21 cellular contexts compared by ENCODE assay signal in the genomic region with DNA sequence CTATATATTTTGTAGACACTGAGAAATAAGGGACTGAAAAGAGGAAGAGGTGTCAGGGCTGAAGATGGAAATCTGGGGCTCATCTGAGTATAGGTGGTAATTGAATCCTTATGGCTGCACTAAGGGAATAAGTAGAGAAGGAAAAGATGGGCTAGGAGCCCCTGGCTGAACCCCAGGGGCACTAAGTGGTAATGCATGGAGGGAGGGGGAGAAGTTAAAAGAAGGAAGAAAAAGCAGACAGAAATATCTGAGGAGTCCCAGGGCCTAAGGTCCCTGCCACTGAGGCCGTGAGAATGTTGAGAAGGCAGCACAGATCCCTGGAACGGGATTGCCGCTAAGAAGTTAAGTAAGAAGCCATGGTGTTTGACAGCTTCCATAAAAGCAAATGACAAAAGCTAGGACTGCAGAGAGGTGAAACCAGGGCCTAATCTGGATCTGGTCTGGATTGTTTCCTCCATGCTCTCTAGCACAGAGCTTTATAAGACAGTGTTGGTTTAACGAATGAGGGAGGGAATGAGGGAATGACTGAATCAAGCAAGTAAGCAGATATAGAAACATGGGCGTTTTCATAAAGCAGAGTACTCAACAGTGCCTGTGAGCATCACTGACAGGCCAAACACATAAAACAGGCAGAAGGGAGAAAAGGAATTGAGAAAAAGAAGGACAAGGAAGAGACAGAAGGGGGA.
DNase-seq lines count a peak whose midpoint lies in the region; ATAC-seq and TF ChIP-seq lines count a peak whose summit lies in the region.
"Had no signal": no experiment of that assay in that cellular context is flagged by ENCODE, and none has a peak within 500 bp of the region (broad histone marks: within the 10 kb centered on the region; RNA-seq: fewer than 3 reads in every experiment).

No MANE protein-coding gene starts in this region.

- CTCF ChIA-PET in IMR-90 (lab: Yijun Ruan, JAX), result no interaction called here

- intact Hi-C loops in IMR-90 (cut with micrococcal nuclease), result no loop called here

- H3K18ac ChIP-seq in IMR-90 (ENCODE audit: low read depth, low read length) (peak overlapping the region; percentile 25; the same call in 1 of the 2 replicates), trophoblast cell (ENCODE audit: low read length) (no peak overlapping the region)

- H2BK5ac ChIP-seq in IMR-90 (ENCODE audit: low read depth, low read length, poor library complexity, severe bottlenecking), result peak overlapping the region; percentile 36
- H2BK5ac ChIP-seq in trophoblast cell (ENCODE audit: low read depth, low read length, poor library complexity), result no peak overlapping the region

- H3K27ac ChIP-seq in IMR-90 (ENCODE audit: insufficient read depth, low read length) (0 out of 2 replicates have a peak overlapping the region, but pooled peaks have one; percentile 9), brain microvascular endothelial cell (peak overlapping the region; percentile 8), trophoblast cell (ENCODE audit: low read depth, low read length) (peak overlapping the region; percentile 26)
- H3K27ac ChIP-seq: heart right ventricle, left ventricle myocardium inferior, suprapubic skin, uterus had no signal

- TF ChIP-seq CTCF in IMR-90 (conservative IDR thresholded peaks at IDR 0.05; ENCODE audit: low read depth, low read length) (no peak), brain microvascular endothelial cell (IDR thresholded peaks at IDR 0.05; ENCODE audit: low read depth, low read length, missing control alignments) (peak; percentile 19)

- H2AFZ ChIP-seq in IMR-90 (replicated peaks; ENCODE audit: low read length, poor library complexity) (no peak overlapping the region), trophoblast cell (ENCODE audit: insufficient read depth, low read length, poor library complexity) (no peak overlapping the region)
- H2AFZ ChIP-seq: PC-9 had no signal

- H3K14ac ChIP-seq in IMR-90 (replicated peaks; ENCODE audit: low read depth, low read length), result peak overlapping the region; percentile 10; the same call in 1 of the 2 replicates
- no peak overlapping the region for H3K14ac ChIP-seq in trophoblast cell (ENCODE audit: low read length)

- H3K4me1 ChIP-seq in IMR-90 (ENCODE audit: control insufficient read depth, insufficient read depth, low read length) (peaks cover 10% of the 10 kb centered on the region), trophoblast cell (ENCODE audit: control insufficient read depth in 1 of 2, insufficient read depth in 2 of 2, low read length in 2 of 2) (peaks cover 3 to 12% of the 10 kb centered on the region in 2 experiments)
- H3K4me1 ChIP-seq: left ventricle myocardium inferior, suprapubic skin, uterus had no signal

- H2BK12ac ChIP-seq in trophoblast cell (ENCODE audit: low read length), result no peak overlapping the region

- peak; percentile 17 for ATAC-seq in GM18511 (IDR thresholded peaks at IDR 0.05; ENCODE audit: unreplicated experiment)
- ATAC-seq in IMR-90 (ENCODE audit: low read depth), result peak; percentile 15; the same call in 1 of the 2 replicates
- no peak for ATAC-seq in GM19324 (IDR thresholded peaks at IDR 0.05; ENCODE audit: low FRiP score, unreplicated experiment)
- no peak for ATAC-seq in HG03175 (IDR thresholded peaks at IDR 0.05; ENCODE audit: unreplicated experiment)
- ATAC-seq: heart right ventricle, K562 had no signal

- H3K23ac ChIP-seq in IMR-90 (ENCODE audit: low read depth, low read length) (no peak overlapping the region), trophoblast cell (ENCODE audit: low read length) (no peak overlapping the region)

- H3K36me3 ChIP-seq in IMR-90 (ENCODE audit: control insufficient read depth, insufficient read depth, low read length) (peaks cover 6% of the 10 kb centered on the region), brain microvascular endothelial cell (replicated peaks) (peaks cover 27% of the 10 kb centered on the region), trophoblast cell (ENCODE audit: control insufficient read depth in 1 of 2, insufficient read depth in 2 of 2, low read length in 2 of 2) (peaks cover 7 to 10% of the 10 kb centered on the region in 2 experiments)
- H3K36me3 ChIP-seq: heart right ventricle, left ventricle myocardium inferior, suprapubic skin, uterus had no signal

- peaks cover 65% of the 10 kb centered on the region; the same call in 1 of the 2 replicates for H4K20me1 ChIP-seq in IMR-90 (ENCODE audit: insufficient read depth, low read length)

- no peak overlapping the region for H2BK120ac ChIP-seq in IMR-90 (ENCODE audit: low read depth, low read length)
- H2BK120ac ChIP-seq in trophoblast cell (ENCODE audit: insufficient read depth, low read length, poor library complexity), result no peak overlapping the region

- dilution Hi-C loops in IMR-90 (cut with HindIII; ENCODE audit: low sequenced_read_pairs, unreplicated experiment), result no loop called here

- H3K4me2 ChIP-seq in IMR-90 (ENCODE audit: low read depth, low read length) (peak overlapping the region; percentile 26; the same call in 1 of the 2 replicates), trophoblast cell (ENCODE audit: low read length) (no peak overlapping the region)
- H3K4me2 ChIP-seq: PC-9 had no signal

- H2AK5ac ChIP-seq in IMR-90 (ENCODE audit: low read depth, low read length), result no peak overlapping the region
- H2AK5ac ChIP-seq in trophoblast cell (ENCODE audit: low read length), result no peak overlapping the region

- no TSS peak for BruUV-seq in IMR-90 (replicated peaks; lab: Mats Ljungman, UMichigan)

- TF ChIP-seq RAD21 in IMR-90 (IDR thresholded peaks at IDR 0.05; ENCODE audit: low read length), result no peak

- no peak overlapping the region for H4K12ac ChIP-seq in trophoblast cell (ENCODE audit: low read depth, low read length)

- no peak overlapping the region for H2BK20ac ChIP-seq in IMR-90 (ENCODE audit: low read depth, low read length)

- H4K91ac ChIP-seq in IMR-90 (ENCODE audit: insufficient read depth, low read depth, low read length) (no peak overlapping the region), trophoblast cell (ENCODE audit: low read depth, low read length) (no peak overlapping the region)

- DNase-seq in IMR-90, result no peak
- no peak for DNase-seq in brain microvascular endothelial cell
- DNase-seq in trophoblast cell, result no peak
- DNase-seq in NCI-H446 treated with DMSO at 0.1 percent for 48 hours (lab: John Stamatoyannopoulos, UW), result no peak
- DNase-seq: activated CD4-positive, alpha-beta T cell treated with anti-CD3 and anti-CD28 coated beads for 4 hours; aorta; caudate nucleus; dermis blood vessel endothelial cell; heart right ventricle; left ventricle myocardium inferior; NCI-H187; NCI-H774; nephron progenitor cell; PC-9; posterior cingulate gyrus; uterus had no signal

- POLR2A ChIA-PET in IMR-90 (lab: Charles Lee; ENCODE audit: unreplicated experiment), result no interaction called here

- H3K4me3 ChIP-seq in IMR-90 (ENCODE audit: insufficient read depth, low read depth, low read length) (no peak overlapping the region), brain microvascular endothelial cell (ENCODE audit: low read depth, low read length) (no peak overlapping the region), trophoblast cell (ENCODE audit: low read depth, low read length) (no peak overlapping the region)
- H3K4me3 ChIP-seq: heart right ventricle, K562, left ventricle myocardium inferior, PC-9, suprapubic skin, uterus had no signal

- peaks cover 44 to 77% of the 10 kb centered on the region in 2 experiments for H3K79me1 ChIP-seq in IMR-90 (ENCODE audit: low read depth in 1 of 2, low read length in 2 of 2)
- H3K79me1 ChIP-seq in trophoblast cell (ENCODE audit: low read length), result peaks cover 4% of the 10 kb centered on the region

- H3K4ac ChIP-seq in IMR-90 (ENCODE audit: low read depth, low read length) (no peak overlapping the region), trophoblast cell (ENCODE audit: low read depth, low read length) (no peak overlapping the region)

- no peak for TF ChIP-seq POLR2A in IMR-90 (IDR thresholded peaks at IDR 0.05; ENCODE audit: low read depth, low read length)

- in situ Hi-C loops in IMR-90 (cut with MboI; ENCODE audit: low sequenced_read_pairs), result no loop called here
- in situ Hi-C loops in brain microvascular endothelial cell (cut with HindIII; ENCODE audit: low pct_ligation_motif_present, low sequenced_read_pairs), result no loop called here

- H3K9ac ChIP-seq in IMR-90 (ENCODE audit: low read depth, low read length) (0 out of 2 replicates have a peak overlapping the region, but pooled peaks have one; percentile 19), trophoblast cell (ENCODE audit: low read length) (no peak overlapping the region)

- no peak overlapping the region for H2AK9ac ChIP-seq in IMR-90 (replicated peaks; ENCODE audit: low read depth, low read length, poor library complexity)

- no peak overlapping the region for H2BK15ac ChIP-seq in IMR-90 (ENCODE audit: low read depth, low read length)

- H3K79me2 ChIP-seq in trophoblast cell (ENCODE audit: control insufficient read depth, insufficient read depth, low read length, poor library complexity), result peaks cover 2% of the 10 kb centered on the region

- peaks cover 2% of the 10 kb centered on the region; the same call in 1 of the 2 replicates for H3K9me1 ChIP-seq in IMR-90 (ENCODE audit: insufficient read depth, low read length)

- H3K9me3 ChIP-seq in IMR-90 (ENCODE audit: control insufficient read depth, insufficient read depth, low read length), result no peaks in the 10 kb centered on the region
- no peaks in the 10 kb centered on the region for H3K9me3 ChIP-seq in trophoblast cell (ENCODE audit: insufficient read depth, low read depth, low read length)
- H3K9me3 ChIP-seq: heart right ventricle, left ventricle myocardium inferior, suprapubic skin, uterus had no signal

- WGBS in IMR-90 (ENCODE audit: extremely low coverage in 2 of 2, insufficient read length in 1 of 2), 2 experiments, result 100% methylated on average over 1 of the region's 5 CpGs; no CpG with 5 or more reads in 1 of the 2 experiments
- no CpG with 5 or more reads among the region's 5 CpGs for WGBS in trophoblast cell (ENCODE audit: extremely low coverage, insufficient coverage, insufficient read length)

- H4K8ac ChIP-seq in IMR-90 (ENCODE audit: low read depth in 2 of 2, low read length in 2 of 2), result peak overlapping the region in 1 of 2 experiments; percentile 36; a peak in 1 of 4 replicates
- H4K8ac ChIP-seq in trophoblast cell (ENCODE audit: low read depth, low read length), result no peak overlapping the region

- no peaks in the 10 kb centered on the region for H3K27me3 ChIP-seq in IMR-90 (ENCODE audit: control insufficient read depth, insufficient read depth, low read length)
- no peaks in the 10 kb centered on the region for H3K27me3 ChIP-seq in brain microvascular endothelial cell (replicated peaks)
- no peaks in the 10 kb centered on the region for H3K27me3 ChIP-seq in trophoblast cell (ENCODE audit: insufficient read depth, low read length)
- H3K27me3 ChIP-seq: heart right ventricle, suprapubic skin, uterus had no signal

- H3K56ac ChIP-seq in IMR-90 (ENCODE audit: extremely low read depth, insufficient read depth, low read length), result no peak overlapping the region

- peak overlapping the region; percentile 6 for H4K5ac ChIP-seq in IMR-90 (ENCODE audit: low read depth, low read length)

TF ChIP-seq in IMR-90, 13 proteins besides CTCF, POLR2A, EP300 and RAD21 (continues in another document):
- TF ChIP-seq BHLHE40 (IDR thresholded peaks at IDR 0.05; ENCODE audit: low read depth, low read length), result no peak
- no peak for TF ChIP-seq RCOR1 (IDR thresholded peaks at IDR 0.05; ENCODE audit: insufficient replicate concordance, low read length)
- TF ChIP-seq MAZ (IDR thresholded peaks at IDR 0.05; ENCODE audit: borderline replicate concordance, low read depth, low read length), result no peak

Comparison
In these comparisons a context has a peak if more than half of its experiments do, and no peak if none do; other contexts are left out.
1. ATAC-seq: peak in GM18511 (single experiment) and IMR-90 (single experiment); none in GM19324 (single experiment) and HG03175 (single experiment).
2. Peak in every context shown above with its lines, with median percentiles within 50 percentile points of each other: H3K27ac ChIP-seq.